8 cellular contexts compared by ENCODE assay signal in the genomic region with DNA sequence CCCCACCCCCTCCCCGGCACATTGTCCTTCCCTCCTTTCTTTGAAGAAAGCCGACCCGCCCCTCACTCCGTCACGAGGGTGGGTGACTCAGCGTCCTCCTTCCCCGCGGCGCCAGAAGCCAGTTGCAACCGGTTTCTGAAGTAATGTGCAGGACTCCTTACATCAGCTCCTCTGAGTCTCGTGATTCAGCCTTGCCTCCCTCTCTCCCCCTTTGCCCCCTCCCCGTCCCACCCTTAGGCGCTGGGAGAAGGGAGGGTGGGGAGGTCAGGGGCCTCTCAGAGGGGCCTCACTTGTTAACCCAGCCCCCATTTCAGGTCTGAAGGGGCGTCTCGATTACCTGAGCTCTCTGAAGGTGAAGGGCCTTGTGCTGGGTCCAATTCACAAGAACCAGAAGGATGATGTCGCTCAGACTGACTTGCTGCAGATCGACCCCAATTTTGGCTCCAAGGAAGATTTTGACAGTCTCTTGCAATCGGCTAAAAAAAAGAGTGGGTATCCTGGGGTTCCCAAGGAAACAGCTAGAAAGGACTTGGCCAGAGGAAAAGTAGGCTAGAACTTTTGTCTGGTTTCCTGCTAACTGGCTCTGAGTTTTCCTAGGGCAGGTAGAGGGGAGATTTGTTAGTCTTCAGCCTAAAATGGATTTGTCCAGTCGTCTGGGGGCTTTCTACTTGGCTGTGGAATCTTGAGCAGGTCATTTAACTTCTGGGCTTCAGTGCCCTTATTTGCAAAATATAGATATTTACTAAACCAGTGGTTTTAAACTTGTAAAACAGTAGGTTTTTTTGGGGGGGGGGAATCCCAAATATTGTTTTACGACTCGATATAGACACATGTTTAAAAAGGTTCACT. TPM values are rescaled to one million over a fixed set of nuclear protein-coding genes. Genes with fewer than 3 reads are reported as not detected.
DNase-seq lines count a peak whose midpoint lies in the region; ATAC-seq and TF ChIP-seq lines count a peak whose summit lies in the region.

No MANE protein-coding gene starts in this region.

- no peak overlapping the region for H2AFZ ChIP-seq in hepatocyte

- H3K79me2 ChIP-seq in hepatocyte, result peaks cover 72% of the 10 kb centered on the region

- peaks cover 43% of the 10 kb centered on the region for H3K4me1 ChIP-seq in hepatocyte (ENCODE audit: insufficient read depth)

- H3K27me3 Mint-ChIP-seq in T-helper 17 cell, result no peaks in the 10 kb centered on the region

- 9% methylated on average over 9 of the region's 21 CpGs for WGBS in hepatocyte (ENCODE audit: low lambda C conversion rate, missing lambda C conversion rate)

- peaks cover 46% of the 10 kb centered on the region for H3K4me1 Mint-ChIP-seq in T-helper 17 cell

- H3K4me3 Mint-ChIP-seq in T-helper 17 cell, result peak overlapping the region; percentile 99

- H3K27me3 ChIP-seq in hepatocyte, result no peaks in the 10 kb centered on the region

- peak overlapping the region; percentile 85 for H3K4me2 ChIP-seq in hepatocyte

- ATAC-seq in T-helper 17 cell, result peak; percentile 76
- ATAC-seq in sciatic nerve, result peak; percentile 90

- H3K27ac Mint-ChIP-seq in T-helper 17 cell, result peak overlapping the region; percentile 98

- TF ChIP-seq CTCF in GM12865 (IDR thresholded peaks at IDR 0.05; ENCODE audit: insufficient read depth, low read depth, low read length, missing control alignments), result no peak
- no peak for TF ChIP-seq CTCF in HFF-Myc (IDR thresholded peaks at IDR 0.05; ENCODE audit: low read depth, low read length, missing control alignments)
- TF ChIP-seq CTCF in hepatocyte (IDR thresholded peaks at IDR 0.05; ENCODE audit: poor library complexity), result no peak

- H3K27ac ChIP-seq in hepatocyte, result peak overlapping the region; percentile 100

- intact Hi-C loops in sciatic nerve (cut with DNase I), result no loop called here

- DNase-seq in GM12865 (ENCODE audit: low read depth) (peak; percentile 91), HFF-Myc (ENCODE audit: extremely low read depth, low read depth) (peak; percentile 88), MV-4-11 (lab: John Stamatoyannopoulos, UW) (peak; percentile 95), T-helper 17 cell (peak; percentile 83 to 92 (median 83)), anterior cingulate cortex (lab: John Stamatoyannopoulos, UW) (peak in 57 of 58 donors; percentile 56 to 95 (median 86)), hepatocyte (ENCODE audit: low spot score) (peak; percentile 98), sciatic nerve (ENCODE audit: low spot score) (peak; percentile 97), retina (no peak)

- no peaks in the 10 kb centered on the region for H3K36me3 ChIP-seq in hepatocyte (replicated peaks; ENCODE audit: insufficient read depth, low read depth)

- H4K20me1 ChIP-seq in hepatocyte (ENCODE audit: insufficient read depth, poor library complexity, severe bottlenecking), result peaks cover 41% of the 10 kb centered on the region

- H3K9me3 ChIP-seq in T-helper 17 cell (ENCODE audit: control insufficient read depth, low read length, poor library complexity, severe bottlenecking) (no peaks in the 10 kb centered on the region), hepatocyte (ENCODE audit: low read depth) (no peaks in the 10 kb centered on the region)

- H3K36me3 Mint-ChIP-seq in T-helper 17 cell (ENCODE audit: low read depth), result peaks cover 11% of the 10 kb centered on the region

- H3K9me2 ChIP-seq in hepatocyte (replicated peaks; ENCODE audit: insufficient read depth), result no peaks in the 10 kb centered on the region

- peak overlapping the region; percentile 58 for H3K4me3 ChIP-seq in GM12865 (ENCODE audit: low read depth, low read length)
- peak overlapping the region; percentile 95 for H3K4me3 ChIP-seq in HFF-Myc (replicated peaks; ENCODE audit: low read depth, low read length)
- H3K4me3 ChIP-seq in hepatocyte, result peak overlapping the region; percentile 82

RNA-seq across cellular contexts. Expression of a gene that starts 1.1 kb away (rescaled TPM):
- 100 to 1,000 TPM; 233 to 240 TPM for total RNA-seq in T-helper 17 cell
- 335 and 573 TPM in 2 replicates for total RNA-seq in hepatocyte
- polyA plus RNA-seq in hepatocyte, result 456 and 476 TPM in 2 replicates
- 102 TPM for total RNA-seq in sciatic nerve

RNA-seq across cellular contexts. Expression of a gene that starts 39.4 kb away (rescaled TPM):
- total RNA-seq in T-helper 17 cell (not detected), hepatocyte (not detected in 2 replicates), sciatic nerve (not detected)
- not detected in 2 replicates for polyA plus RNA-seq in hepatocyte

RNA-seq across cellular contexts. Expression of a gene that starts 42.4 kb away (rescaled TPM):
- 100 to 1,000 TPM; 146 to 163 TPM for total RNA-seq in T-helper 17 cell
- 28.0 and 30.9 TPM in 2 replicates for total RNA-seq in hepatocyte
- polyA plus RNA-seq in hepatocyte, result 28.9 and 34.1 TPM in 2 replicates
- 34.5 TPM for total RNA-seq in sciatic nerve

RNA-seq across cellular contexts. Expression of a gene that starts 49.2 kb away (rescaled TPM):
- not detected for total RNA-seq in T-helper 17 cell
- total RNA-seq in hepatocyte, result not detected in 2 replicates
- polyA plus RNA-seq in hepatocyte, result 1.8 and 3.5 TPM in 2 replicates
- total RNA-seq in sciatic nerve, result not detected

RNA-seq across cellular contexts. Expression of a gene that starts 50.0 kb away (rescaled TPM):
- total RNA-seq in T-helper 17 cell (100 to 1,000 TPM; 103 to 119 TPM), hepatocyte (35.4 and 37.3 TPM in 2 replicates), sciatic nerve (51.6 TPM)
- polyA plus RNA-seq in hepatocyte, result 49.7 and 50.4 TPM in 2 replicates
